In the genomic region with DNA sequence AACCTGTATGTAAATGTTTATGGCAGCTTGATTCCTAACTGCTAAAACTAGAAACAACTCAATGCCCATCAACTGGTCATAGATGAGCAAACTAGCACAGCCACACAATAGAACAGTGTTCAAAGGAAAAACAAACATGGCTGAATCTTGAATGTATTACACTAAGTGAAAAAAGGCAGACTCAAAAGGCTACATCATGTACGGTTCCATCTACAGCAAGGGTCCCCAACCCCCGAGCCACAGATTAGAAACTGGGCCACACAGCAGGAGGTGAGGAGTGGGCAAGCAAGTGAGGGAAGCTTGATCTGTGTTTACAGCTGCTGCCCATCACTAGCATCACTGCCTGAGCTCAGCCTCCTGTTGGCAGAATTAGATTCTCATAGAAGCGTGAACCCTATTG, we compare ENCODE assay signal across 15 cellular contexts. TPM values are rescaled to one million over a fixed set of nuclear protein-coding genes. Genes with fewer than 3 reads are reported as not detected.
DNase-seq lines count a peak whose midpoint lies in the region; ATAC-seq, FAIRE-seq and TF ChIP-seq lines count a peak whose summit lies in the region.
"Had no signal": no experiment of that assay in that cellular context is flagged by ENCODE, and none has a peak within 500 bp of the region (broad histone marks: within the 10 kb centered on the region; RNA-seq: fewer than 3 reads in every experiment).

No MANE protein-coding gene starts in this region.

- POLR2A ChIA-PET in HepG2 (lab: Yijun Ruan, JAX), result interaction anchor here (3.4 kb wide), 1 partner anchor 8 kb away, joined by 18 read pairs; a partner anchor contains a TSS

- H3K27me3 ChIP-seq in HepG2 (ENCODE audit: control insufficient read depth in 1 of 2, insufficient read depth in 2 of 2, low read length in 2 of 2) (no peaks in the 10 kb centered on the region), right lobe of liver (no peaks in the 10 kb centered on the region), keratinocyte (ENCODE audit: control insufficient read depth, extremely low read depth, insufficient read depth, low read length) (no peaks in the 10 kb centered on the region)
- H3K27me3 ChIP-seq: BLaER1, heart left ventricle, neural progenitor cell had no signal

- no peaks in the 10 kb centered on the region for H4K20me1 ChIP-seq in HepG2 (ENCODE audit: insufficient read depth, low read length)
- H4K20me1 ChIP-seq in keratinocyte (ENCODE audit: control insufficient read depth, extremely low read depth, insufficient read depth, low read length), result no peaks in the 10 kb centered on the region

- TF ChIP-seq CTCF in HepG2 (CRISPR knock-in tag; IDR thresholded peaks at IDR 0.05), result no peak
- no peak for TF ChIP-seq CTCF in right lobe of liver (IDR thresholded peaks at IDR 0.05)
- TF ChIP-seq CTCF in keratinocyte (optimal IDR thresholded peaks at IDR 0.05 in 1 of 3, IDR thresholded peaks at IDR 0.05 in 1 of 3, conservative IDR thresholded peaks at IDR 0.05 in 1 of 3; ENCODE audit: extremely low read depth in 1 of 3, insufficient read depth in 2 of 3, low read length in 3 of 3), result no peak

- H3K9ac ChIP-seq in HepG2 (ENCODE audit: insufficient read depth, low read depth, low read length) (no peak overlapping the region), keratinocyte (ENCODE audit: control insufficient read depth, extremely low read depth, insufficient read depth, low read length) (no peak overlapping the region)
- H3K9ac ChIP-seq: BLaER1, neural progenitor cell had no signal

- H2AFZ ChIP-seq in HepG2 (ENCODE audit: low read length), result no peak overlapping the region
- H2AFZ ChIP-seq in keratinocyte (ENCODE audit: control insufficient read depth, low read length), result no peak overlapping the region
- H2AFZ ChIP-seq: neural progenitor cell had no signal

- H3K9me3 ChIP-seq in HepG2 (ENCODE audit: low read length) (no peaks in the 10 kb centered on the region), right lobe of liver (no peaks in the 10 kb centered on the region), keratinocyte (ENCODE audit: control insufficient read depth, low read depth, low read length) (no peaks in the 10 kb centered on the region)
- H3K9me3 ChIP-seq: BLaER1, heart left ventricle had no signal

- intact Hi-C loops in HepG2 (cut with micrococcal nuclease; ENCODE audit: unreplicated experiment) (no loop called here), right lobe of liver (cut with DNase I) (no loop called here)

- dilution Hi-C loops in keratinocyte (cut with MboI; ENCODE audit: extremely low pct_ligation_motif_present, low sequenced_read_pairs), result loop anchor here (25.0 kb wide), 1 partner anchor 107 kb away; no protein-coding TSS in a partner anchor

- no peaks in the 10 kb centered on the region for H3K9me1 ChIP-seq in keratinocyte (ENCODE audit: control insufficient read depth, extremely low read depth, insufficient read depth, low read length)

- H3K4me3 ChIP-seq in HepG2 (replicated peaks in 1 of 3; ENCODE audit: insufficient read depth in 1 of 3, low read depth in 2 of 3, low read length in 3 of 3) (no peak overlapping the region), right lobe of liver (no peak overlapping the region), keratinocyte (ENCODE audit: control insufficient read depth in 2 of 3, extremely low read depth in 1 of 3, insufficient read depth in 2 of 3, low read depth in 1 of 3, low read length in 3 of 3) (no peak overlapping the region)
- H3K4me3 ChIP-seq: BLaER1, heart left ventricle, neural progenitor cell had no signal

- H3K36me3 ChIP-seq in HepG2 (replicated peaks in 1 of 2; ENCODE audit: control insufficient read depth in 1 of 2, insufficient read depth in 2 of 2, low read length in 2 of 2), result peaks cover 12 to 42% of the 10 kb centered on the region in 2 experiments
- H3K36me3 ChIP-seq in right lobe of liver, result peaks cover 0 to 16% (median 2%) of the 10 kb centered on the region in 4 donors
- H3K36me3 ChIP-seq in keratinocyte (ENCODE audit: control insufficient read depth in 2 of 2, extremely low read depth in 1 of 2, insufficient read depth in 2 of 2, low read length in 2 of 2), result peaks cover 11 to 25% of the 10 kb centered on the region in 2 experiments
- H3K36me3 ChIP-seq: neural progenitor cell had no signal

- peaks cover 16% of the 10 kb centered on the region for H3K79me2 ChIP-seq in HepG2 (ENCODE audit: insufficient read depth, low read length)
- H3K79me2 ChIP-seq in keratinocyte (ENCODE audit: control insufficient read depth, insufficient read depth, low read length), result peaks cover 33% of the 10 kb centered on the region

- CTCF ChIA-PET in HepG2 (lab: Yijun Ruan, JAX; ENCODE audit: low intra/inter-chr PET ratio, low total read pairs), result no interaction called here

- H3K4me2 ChIP-seq in HepG2 (ENCODE audit: low read depth, low read length), result no peak overlapping the region
- H3K4me2 ChIP-seq in keratinocyte (ENCODE audit: control insufficient read depth, extremely low read depth, insufficient read depth, low read depth, low read length), result no peak overlapping the region
- H3K4me2 ChIP-seq: BLaER1, neural progenitor cell had no signal

- H3K9me3 Mint-ChIP-seq in activated T-helper 17 cell treated with anti-CD3 and anti-CD28 coated beads, Interleukin-2, amount 50 U/mL, for 72 hours, result no peaks in the 10 kb centered on the region
- H3K9me3 Mint-ChIP-seq: activated CD4-positive, alpha-beta T cell treated with anti-CD3 and anti-CD28 coated beads, Interleukin-2, amount 10 ng/mL, durations not matched to agents 7 days and 5 days; neural progenitor cell had no signal

- DNase-seq in HepG2 (ENCODE audit: low spot score) (no peak), right lobe of liver (no peak), keratinocyte (ENCODE audit: low read depth, low spot score) (no peak), DMS114 treated with DMSO at 0.1 percent for 48 hours (lab: John Stamatoyannopoulos, UW; ENCODE audit: unreplicated experiment) (no peak), dermis blood vessel endothelial cell (no peak)
- DNase-seq: activated CD4-positive, alpha-beta T cell treated with anti-CD3 and anti-CD28 coated beads, Interleukin-2, amount 10 ng/mL, durations not matched to agents 7 days and 5 days; DMS79 treated with DMSO at 0.1 percent for 48 hours; heart left ventricle; islet precursor cell; right cardiac atrium had no signal

- in situ Hi-C loops in HepG2 (cut with HindIII; ENCODE audit: extremely low pct_ligation_motif_present, low pct_unique_long_range_greater_than_20kb), result no loop called here

- H3K27ac Mint-ChIP-seq in activated T-helper 17 cell treated with anti-CD3 and anti-CD28 coated beads, Interleukin-2, amount 50 U/mL, for 72 hours, result no peak overlapping the region
- H3K27ac Mint-ChIP-seq: activated CD4-positive, alpha-beta T cell treated with anti-CD3 and anti-CD28 coated beads, Interleukin-2, amount 10 ng/mL, durations not matched to agents 7 days and 5 days; neural progenitor cell had no signal

- H3K36me3 Mint-ChIP-seq in activated T-helper 17 cell treated with anti-CD3 and anti-CD28 coated beads, Interleukin-2, amount 50 U/mL, for 72 hours (ENCODE audit: low read depth), result peaks cover 80% of the 10 kb centered on the region

- no TSS peak for BruUV-seq in HepG2 (replicated peaks; lab: Mats Ljungman, UMichigan)

- TF ChIP-seq EP300 in HepG2 (IDR thresholded peaks at IDR 0.05; ENCODE audit: low read depth in 2 of 2, low read length in 2 of 2), result no peak
- TF ChIP-seq EP300 in HepG2 (CRISPR knock-in tag; IDR thresholded peaks at IDR 0.05; ENCODE audit: borderline replicate concordance), result no peak

- TF ChIP-seq RAD21 in HepG2 (CRISPR knock-in tag; IDR thresholded peaks at IDR 0.05), result no peak

- no peaks in the 10 kb centered on the region for H3K27me3 Mint-ChIP-seq in activated T-helper 17 cell treated with anti-CD3 and anti-CD28 coated beads, Interleukin-2, amount 50 U/mL, for 72 hours
- H3K27me3 Mint-ChIP-seq: activated CD4-positive, alpha-beta T cell treated with anti-CD3 and anti-CD28 coated beads, Interleukin-2, amount 10 ng/mL, durations not matched to agents 7 days and 5 days had no signal

- H3K4me1 ChIP-seq in HepG2 (ENCODE audit: insufficient read depth, low read length) (peaks cover 18% of the 10 kb centered on the region), right lobe of liver (peaks cover 0 to 5% (median 0%) of the 10 kb centered on the region in 4 donors), keratinocyte (ENCODE audit: control insufficient read depth, extremely low read depth, insufficient read depth, low read length) (peaks cover 14% of the 10 kb centered on the region)

- TF ChIP-seq POLR2A in HepG2 (IDR thresholded peaks at IDR 0.05; ENCODE audit: insufficient read depth in 1 of 2, low read depth in 2 of 2, low read length in 2 of 2) (no peak), right lobe of liver (IDR thresholded peaks at IDR 0.05) (no peak)

- WGBS in HepG2 (ENCODE audit: low lambda C conversion rate), result 96% methylated on average over 3 of the region's 3 CpGs
- 69% methylated on average over 2 of the region's 3 CpGs for WGBS in right lobe of liver (ENCODE audit: insufficient coverage, low coverage, low lambda C conversion rate, missing lambda C conversion rate)

- FAIRE-seq in HepG2 (lab: Jason Lieb, UNC), result no peak
- FAIRE-seq in keratinocyte (lab: Jason Lieb, UNC), result no peak

- H3K4me3 Mint-ChIP-seq in activated T-helper 17 cell treated with anti-CD3 and anti-CD28 coated beads, Interleukin-2, amount 50 U/mL, for 72 hours, result no peak overlapping the region
- H3K4me3 Mint-ChIP-seq: activated CD4-positive, alpha-beta T cell treated with anti-CD3 and anti-CD28 coated beads, Interleukin-2, amount 10 ng/mL, durations not matched to agents 7 days and 5 days; neural progenitor cell had no signal

- H3K27ac ChIP-seq in HepG2 (ENCODE audit: extremely low read length, insufficient read depth, low read length) (no peak overlapping the region), right lobe of liver (no peak overlapping the region), keratinocyte (ENCODE audit: control insufficient read depth, insufficient read depth, low read length) (peak overlapping the region; percentile 15)
- H3K27ac ChIP-seq: BLaER1, neural progenitor cell had no signal

- ATAC-seq in HepG2, result peak; percentile 41; the same call in 2 of the 3 replicates
- no peak for ATAC-seq in right lobe of liver
- ATAC-seq in activated T-helper 17 cell treated with anti-CD3 and anti-CD28 coated beads, Interleukin-2, amount 50 U/mL, for 72 hours (replicated peaks), result peak; percentile 38
- no peak for ATAC-seq in HG03095 (IDR thresholded peaks at IDR 0.05; ENCODE audit: unreplicated experiment)
- ATAC-seq: heart left ventricle, right cardiac atrium had no signal

- H3K4me1 Mint-ChIP-seq in activated T-helper 17 cell treated with anti-CD3 and anti-CD28 coated beads, Interleukin-2, amount 50 U/mL, for 72 hours, result peaks cover 9% of the 10 kb centered on the region
- H3K4me1 Mint-ChIP-seq: neural progenitor cell had no signal

RNA-seq across cellular contexts. Expression of a gene that starts 8.0 kb away (rescaled TPM):
- 54.1 and 84.4 TPM in 2 replicates for total RNA-seq in HepG2 (2016; rRNA removed; fragmentation: Illumina TruSeq; extraction: Trizol)
- 22.6 and 28.5 TPM in 2 replicates for total RNA-seq in HepG2 (2016; cell fraction: cytosol; rRNA removed; fragmentation: Illumina TruSeq; extraction: Trizol; ENCODE audit: low read depth)
- total RNA-seq in HepG2 (2016; cell fraction: insoluble cytoplasmic fraction; rRNA removed; fragmentation: Illumina TruSeq; extraction: Trizol), result 61.5 and 89.9 TPM in 2 replicates
- 54.3 and 65.9 TPM in 2 replicates for total RNA-seq in HepG2 (2016; cell fraction: membrane; rRNA removed; fragmentation: Illumina TruSeq; extraction: Trizol)
- total RNA-seq in HepG2 (2016; cell fraction: nucleus; rRNA removed; fragmentation: Illumina TruSeq; extraction: Trizol), result 25.7 and 28.2 TPM in 2 replicates
- polyA plus RNA-seq in HepG2 (2011; rRNA removed), result 30.2 and 53.0 TPM in 2 replicates
- 17.3 and 23.5 TPM in 2 replicates for polyA plus RNA-seq in HepG2 (2011; cell fraction: cytosol; rRNA removed)
- 4.7 and 7.5 TPM in 2 replicates for polyA plus RNA-seq in HepG2 (2011; cell fraction: nucleus; rRNA removed)
- 40.3 and 58.2 TPM in 2 replicates for polyA plus RNA-seq in HepG2 (2012)
- 22.4 and 22.6 TPM in 2 replicates for polyA plus RNA-seq in HepG2 (2016; cell fraction: cytosol; fragmentation: Illumina TruSeq; extraction: Trizol; ENCODE audit: low read depth)
- polyA plus RNA-seq in HepG2 (2016; cell fraction: insoluble cytoplasmic fraction; fragmentation: Illumina TruSeq; extraction: Trizol; ENCODE audit: low read depth), result 106 and 119 TPM in 2 replicates
- polyA plus RNA-seq in HepG2 (2016; cell fraction: membrane; fragmentation: Illumina TruSeq; extraction: Trizol; ENCODE audit: low read depth), result 48.2 and 52.2 TPM in 2 replicates
- 47.9 and 51.6 TPM in 2 replicates for polyA plus RNA-seq in HepG2 (2016; cell fraction: nucleus; fragmentation: Illumina TruSeq; extraction: Trizol; ENCODE audit: insufficient read depth, low read depth)
- 10.7 and 14.1 TPM in 2 replicates for polyA minus RNA-seq in HepG2 (2011; rRNA and poly(A)+ RNA removed; ENCODE audit: low replicate concordance)
- polyA minus RNA-seq in HepG2 (2011; cell fraction: cytosol; rRNA and poly(A)+ RNA removed), result 27.9 and 32.3 TPM in 2 replicates
- 14.0 and 15.2 TPM in 2 replicates for polyA minus RNA-seq in HepG2 (2011; cell fraction: nucleus; rRNA and poly(A)+ RNA removed)
- 10 to 100 TPM; 13.3 to 28.3 (median 18.3) TPM for total RNA-seq in right lobe of liver
- total RNA-seq in activated T-helper 17 cell treated with anti-CD3 and anti-CD28 coated beads, Interleukin-2, amount 50 U/mL, for 72 hours, result 10 to 100 TPM; 65.9 to 70.4 TPM
- polyA plus RNA-seq in keratinocyte, result 23.9 to 44.1 TPM (median 27.1 TPM) in 3 replicates
- polyA plus RNA-seq in keratinocyte (2011; ENCODE audit: low read depth), result 24.4 TPM
- 18.3 and 50.2 TPM in 2 replicates for polyA plus RNA-seq in keratinocyte (2011; cell fraction: cytosol; rRNA removed)
- polyA plus RNA-seq in keratinocyte (2011; cell fraction: nucleus; rRNA removed), result 14.6 and 16.4 TPM in 2 replicates
- polyA plus RNA-seq in keratinocyte (2012; ENCODE audit: low replicate concordance), result 24.3 and 29.9 TPM in 2 replicates
- polyA minus RNA-seq in keratinocyte, result 4.0 to 25.6 TPM (median 6.9 TPM) in 3 replicates
- 15.3 TPM for polyA minus RNA-seq in keratinocyte (2011; cell fraction: cytosol; rRNA and poly(A)+ RNA removed)
- 3.8 and 8.1 TPM in 2 replicates for polyA minus RNA-seq in keratinocyte (2011; cell fraction: nucleus; rRNA and poly(A)+ RNA removed)
- total RNA-seq in dermis blood vessel endothelial cell, result 20.4 and 29.0 TPM in 2 replicates

RNA-seq across cellular contexts. Expression of a gene that starts 23.6 kb away (rescaled TPM):
- not detected in 2 replicates for total RNA-seq in HepG2 (2016; rRNA removed; fragmentation: Illumina TruSeq; extraction: Trizol)
- not detected in 2 replicates for total RNA-seq in HepG2 (2016; cell fraction: cytosol; rRNA removed; fragmentation: Illumina TruSeq; extraction: Trizol; ENCODE audit: low read depth)
- not detected in 2 replicates for total RNA-seq in HepG2 (2016; cell fraction: insoluble cytoplasmic fraction; rRNA removed; fragmentation: Illumina TruSeq; extraction: Trizol)
- not detected in 2 replicates for total RNA-seq in HepG2 (2016; cell fraction: membrane; rRNA removed; fragmentation: Illumina TruSeq; extraction: Trizol)
- not detected in 2 replicates for total RNA-seq in HepG2 (2016; cell fraction: nucleus; rRNA removed; fragmentation: Illumina TruSeq; extraction: Trizol)
- polyA plus RNA-seq in HepG2 (2011; rRNA removed), result not detected in 2 replicates
- not detected in 2 replicates for polyA plus RNA-seq in HepG2 (2011; cell fraction: cytosol; rRNA removed)
- not detected in 2 replicates for polyA plus RNA-seq in HepG2 (2011; cell fraction: nucleus; rRNA removed)
- 0.25 and 0.60 TPM in 2 replicates for polyA plus RNA-seq in HepG2 (2012)
- not detected in 2 replicates for polyA plus RNA-seq in HepG2 (2016; cell fraction: cytosol; fragmentation: Illumina TruSeq; extraction: Trizol; ENCODE audit: low read depth)
- polyA plus RNA-seq in HepG2 (2016; cell fraction: insoluble cytoplasmic fraction; fragmentation: Illumina TruSeq; extraction: Trizol; ENCODE audit: low read depth), result not detected in 2 replicates
- not detected in 2 replicates for polyA plus RNA-seq in HepG2 (2016; cell fraction: membrane; fragmentation: Illumina TruSeq; extraction: Trizol; ENCODE audit: low read depth)
- not detected in 2 replicates for polyA plus RNA-seq in HepG2 (2016; cell fraction: nucleus; fragmentation: Illumina TruSeq; extraction: Trizol; ENCODE audit: insufficient read depth, low read depth)
- 0.14 TPM in 1 of 2 replicates, not detected in the other for polyA minus RNA-seq in HepG2 (2011; rRNA and poly(A)+ RNA removed; ENCODE audit: low replicate concordance)
- not detected in 2 replicates for polyA minus RNA-seq in HepG2 (2011; cell fraction: cytosol; rRNA and poly(A)+ RNA removed)
- not detected in 2 replicates for polyA minus RNA-seq in HepG2 (2011; cell fraction: nucleus; rRNA and poly(A)+ RNA removed)
- 1 to 10 TPM; 1.5 to 3.9 (median 2.7) TPM for total RNA-seq in right lobe of liver
- not detected for total RNA-seq in activated T-helper 17 cell treated with anti-CD3 and anti-CD28 coated beads, Interleukin-2, amount 50 U/mL, for 72 hours
- not detected in 3 replicates for polyA plus RNA-seq in keratinocyte
- 0.04 TPM for polyA plus RNA-seq in keratinocyte (2011; ENCODE audit: low read depth)
- not detected in 2 replicates for polyA plus RNA-seq in keratinocyte (2011; cell fraction: cytosol; rRNA removed)
- not detected in 2 replicates for polyA plus RNA-seq in keratinocyte (2011; cell fraction: nucleus; rRNA removed)
- 0.09 and 1.6 TPM in 2 replicates for polyA plus RNA-seq in keratinocyte (2012; ENCODE audit: low replicate concordance)
- not detected in 3 replicates for polyA minus RNA-seq in keratinocyte
- not detected for polyA minus RNA-seq in keratinocyte (2011; cell fraction: cytosol; rRNA and poly(A)+ RNA removed)
- not detected in 2 replicates for polyA minus RNA-seq in keratinocyte (2011; cell fraction: nucleus; rRNA and poly(A)+ RNA removed)
- total RNA-seq in dermis blood vessel endothelial cell, result 0.05 TPM in 1 of 2 replicates, not detected in the other
- total RNA-seq: M059J had no signal

Comparison
In these comparisons a context has a peak if more than half of its experiments do, and no peak if none do; other contexts are left out.
1. ATAC-seq: peak in HepG2 (single experiment) and activated T-helper 17 cell treated with anti-CD3 and anti-CD28 coated beads, Interleukin-2, amount 50 U/mL, for 72 hours (single experiment); none in right lobe of liver (0 of 4) and HG03095 (single experiment).